28 cellular contexts compared by ENCODE assay signal in genomic region chr7:27554826-27555225, GRCh38.
"Had no signal": no experiment of that assay in that cellular context is flagged by ENCODE, and none has a peak within 500 bp of the region (broad histone marks: within the 10 kb centered on the region; RNA-seq: fewer than 3 reads in every experiment).

No MANE protein-coding gene starts in this region.

- H3K4me3 Mint-ChIP-seq: mesothelial cell of epicardium; naive B cell; natural killer cell; nephron progenitor cell; neural progenitor cell; stimulated activated memory B cell treated with anti-CD40 and anti-IgM and Interleukin-4, amounts not matched to agents 10 μg/mL and 1 μg/mL and 100 μg/mL, for 72 hours; stimulated activated naive CD8-positive, alpha-beta T cell treated with anti-CD3 and anti-CD28 coated beads, Interleukin-15, amount 100 ng/mL, for 72 hours had no signal

- H3K27ac ChIP-seq: heart right ventricle, hepatocyte, left ventricle myocardium inferior, neural progenitor cell, ovary, right atrium auricular region, right lobe of liver, thoracic aorta, tibial artery, upper lobe of right lung, uterus had no signal

- H3K36me3 ChIP-seq: heart right ventricle, left ventricle myocardium inferior, neural progenitor cell, ovary, right atrium auricular region, right lobe of liver, thoracic aorta, tibial artery, upper lobe of right lung, uterus had no signal

- H3K36me3 Mint-ChIP-seq: natural killer cell had no signal

- H3K27ac Mint-ChIP-seq: mesothelial cell of epicardium; natural killer cell; nephron progenitor cell; neural progenitor cell; progenitor cell of endocrine pancreas; stimulated activated memory B cell treated with anti-CD40 and anti-IgM and Interleukin-4, amounts not matched to agents 10 μg/mL and 1 μg/mL and 100 μg/mL, for 72 hours; stimulated activated naive CD8-positive, alpha-beta T cell treated with anti-CD3 and anti-CD28 coated beads, Interleukin-15, amount 100 ng/mL, for 72 hours had no signal

- H3K27me3 Mint-ChIP-seq: naive B cell; progenitor cell of endocrine pancreas; stimulated activated memory B cell treated with anti-CD40 and anti-IgM and Interleukin-4, amounts not matched to agents 10 μg/mL and 1 μg/mL and 100 μg/mL, for 72 hours; stimulated activated naive CD8-positive, alpha-beta T cell treated with anti-CD3 and anti-CD28 coated beads, Interleukin-15, amount 100 ng/mL, for 72 hours had no signal

- H3K4me1 Mint-ChIP-seq: mesothelial cell of epicardium; naive B cell; neural progenitor cell; stimulated activated memory B cell treated with anti-CD40 and anti-IgM and Interleukin-4, amounts not matched to agents 10 μg/mL and 1 μg/mL and 100 μg/mL, for 72 hours; stimulated activated naive CD8-positive, alpha-beta T cell treated with anti-CD3 and anti-CD28 coated beads, Interleukin-15, amount 100 ng/mL, for 72 hours had no signal

- DNase-seq: heart right ventricle; kidney; left ventricle myocardium inferior; mesendoderm; naive B cell; natural killer cell; nephron progenitor cell; ovary; right lobe of liver; stimulated activated CD4-positive, alpha-beta T cell treated with anti-CD3 and anti-CD28 coated beads, Interleukin-1b, Interleukin-23, amount 100 ng/mL, for 48 hours; stimulated activated CD4-positive, alpha-beta T cell treated with anti-CD3 and anti-CD28 coated beads, Interleukin-2, amount 100 ng/mL, for 48 hours; stimulated activated CD4-positive, alpha-beta T cell treated with anti-CD3 and anti-CD28 coated beads, Interleukin-4, amount 100 ng/mL, for 4 hours; stimulated activated CD8-positive, alpha-beta memory T cell treated with anti-CD3 and anti-CD28 coated beads, Interleukin-4, amount 100 ng/mL, for 48 hours; stimulated activated naive CD4-positive, alpha-beta T cell treated with Interleukin-2 at 50 U/mL for 16 hours; stimulated activated naive CD8-positive, alpha-beta T cell treated with anti-CD3 and anti-CD28 coated beads, Interleukin-15, amount 100 ng/mL, for 72 hours; tibial artery; trophoblast cell; upper lobe of right lung; uterus had no signal

- FAIRE-seq: kidney had no signal

- H3K27me3 ChIP-seq: heart right ventricle, hepatocyte, neural progenitor cell, ovary, right atrium auricular region, right lobe of liver, tibial artery, upper lobe of right lung, uterus had no signal

- H3K9me3 Mint-ChIP-seq: naive B cell; natural killer cell; neural progenitor cell; stimulated activated memory B cell treated with anti-CD40 and anti-IgM and Interleukin-4, amounts not matched to agents 10 μg/mL and 1 μg/mL and 100 μg/mL, for 72 hours; stimulated activated naive CD8-positive, alpha-beta T cell treated with anti-CD3 and anti-CD28 coated beads, Interleukin-15, amount 100 ng/mL, for 72 hours had no signal

- H3K9me3 ChIP-seq: heart right ventricle, left ventricle myocardium inferior, ovary, right atrium auricular region, right lobe of liver, thoracic aorta, tibial artery, upper lobe of right lung, uterus had no signal

- H3K4me3 ChIP-seq: heart right ventricle, hepatocyte, left ventricle myocardium inferior, lung, neural progenitor cell, ovary, right atrium auricular region, right lobe of liver, smooth muscle cell, thoracic aorta, tibial artery, upper lobe of right lung, uterus had no signal

- H3K4me1 ChIP-seq: heart right ventricle, left ventricle myocardium inferior, right atrium auricular region, right lobe of liver, tibial artery, upper lobe of right lung, uterus had no signal
